In genomic region chr2:241680827-241681599, GRCh38 we compare ENCODE assay signal across 11 cellular contexts. TPM values are rescaled to one million over a fixed set of nuclear protein-coding genes. Genes with fewer than 3 reads are reported as not detected.
DNase-seq lines count a peak whose midpoint lies in the region; ATAC-seq and TF ChIP-seq lines count a peak whose summit lies in the region.
"Had no signal": no experiment of that assay in that cellular context is flagged by ENCODE, and none has a peak within 500 bp of the region (broad histone marks: within the 10 kb centered on the region; RNA-seq: fewer than 3 reads in every experiment).

No MANE protein-coding gene starts in this region.

- no peaks in the 10 kb centered on the region for H3K27me3 ChIP-seq in BJ (ENCODE audit: control insufficient read depth, insufficient read depth, low read length)
- no peaks in the 10 kb centered on the region for H3K27me3 ChIP-seq in aorta (ENCODE audit: control insufficient read depth in 1 of 2, insufficient read depth in 2 of 2, low read length in 1 of 2)
- H3K27me3 ChIP-seq: neural progenitor cell had no signal

- H3K27ac ChIP-seq in aorta (ENCODE audit: low read depth in 1 of 2, low read length in 2 of 2), result no peak overlapping the region
- H3K27ac ChIP-seq: neural progenitor cell had no signal

- peak overlapping the region; percentile 44 for H3K27ac Mint-ChIP-seq in nephron progenitor cell
- H3K27ac Mint-ChIP-seq: neural progenitor cell had no signal

- CTCF ChIA-PET in BJ (lab: Yijun Ruan, JAX), result interaction anchor here (1.4 to 1.7 kb wide), 2 partner anchors 16 to 22 kb away, joined by 7 to 8 read pairs; no protein-coding TSS in a partner anchor

- peaks cover 18% of the 10 kb centered on the region for H3K4me1 Mint-ChIP-seq in nephron progenitor cell

- no peaks in the 10 kb centered on the region for H3K27me3 Mint-ChIP-seq in nephron progenitor cell (ENCODE audit: low read depth, poor library complexity)
- H3K27me3 Mint-ChIP-seq: T-cell had no signal

- H3K36me3 ChIP-seq in BJ (ENCODE audit: control insufficient read depth, insufficient read depth, low read length) (peaks cover 6% of the 10 kb centered on the region), aorta (ENCODE audit: control insufficient read depth in 1 of 2, insufficient read depth in 2 of 2, low read length in 1 of 2) (no peaks in the 10 kb centered on the region)

- H3K4me3 ChIP-seq in BJ (ENCODE audit: low read depth, low read length) (no peak overlapping the region), aorta (ENCODE audit: low read length in 2 of 2) (no peak overlapping the region)
- H3K4me3 ChIP-seq: neural progenitor cell had no signal

- H3K4me1 ChIP-seq in aorta (ENCODE audit: control insufficient read depth in 1 of 2, insufficient read depth in 2 of 2, low read length in 2 of 2), result no peaks in the 10 kb centered on the region

- POLR2A ChIA-PET in BJ (lab: Charles Lee), result no interaction called here

- H3K9me3 ChIP-seq in aorta (ENCODE audit: control insufficient read depth, low read length), result no peaks in the 10 kb centered on the region

- no peaks in the 10 kb centered on the region for H3K9me3 Mint-ChIP-seq in nephron progenitor cell
- H3K9me3 Mint-ChIP-seq: neural progenitor cell, T-cell had no signal

- peaks cover 63% of the 10 kb centered on the region for H3K36me3 Mint-ChIP-seq in nephron progenitor cell (ENCODE audit: low read depth)

- no peak for ATAC-seq in GM19395 (IDR thresholded peaks at IDR 0.05; ENCODE audit: unreplicated experiment)
- ATAC-seq in aorta (ENCODE audit: low FRiP score), result no peak
- ATAC-seq: T-cell had no signal

- TF ChIP-seq CTCF in BJ (IDR thresholded peaks at IDR 0.05; ENCODE audit: insufficient read depth, low read depth, low read length) (no peak), nephron progenitor cell (IDR thresholded peaks at IDR 0.05) (no peak)

- no peak overlapping the region for H3K4me3 Mint-ChIP-seq in nephron progenitor cell
- H3K4me3 Mint-ChIP-seq: neural progenitor cell, T-cell had no signal

- DNase-seq in BJ (ENCODE audit: low read depth) (peak; percentile 88), MV-4-11 (lab: John Stamatoyannopoulos, UW) (peak; percentile 20), dermis blood vessel endothelial cell (peak; percentile 87), nephron progenitor cell (no peak), cerebellar nuclear complex (lab: John Stamatoyannopoulos, UW) (no peak), aorta (no peak), GM19238 (ENCODE audit: insufficient read length, low spot score) (no peak)
- DNase-seq: activated gamma-delta T cell, T-cell had no signal

- intact Hi-C loops in aorta (cut with DNase I), result no loop called here

- WGBS in aorta, 2 donors, result 81 to 83% methylated on average over 14 of the region's 14 CpGs

RNA-seq across cellular contexts. Expression of gene DTYMK, which starts 5.6 kb away (rescaled TPM):
- 29.6 and 43.8 TPM in 2 replicates for polyA plus RNA-seq in BJ (2011; rRNA removed)
- 9.9 and 13.1 TPM in 2 replicates for polyA minus RNA-seq in BJ (2011; rRNA and poly(A)+ RNA removed)
- 36.2 and 68.2 TPM in 2 replicates for total RNA-seq in dermis blood vessel endothelial cell
- total RNA-seq in aorta, result 10 to 100 TPM in 1 of 2 donors, 1 to 10 TPM in 1; 8.4 to 18.5 TPM
- 10 to 100 TPM in 1 of 2 donors, 1 to 10 TPM in 1; 9.4 to 14.3 TPM for polyA plus RNA-seq in aorta

RNA-seq across cellular contexts. Expression of gene ING5, which starts 20.8 kb away (rescaled TPM):
- polyA plus RNA-seq in BJ (2011; rRNA removed) (24.2 and 27.0 TPM in 2 replicates), aorta (10 to 100 TPM; 11.9 to 51.7 TPM)
- 13.1 and 27.6 TPM in 2 replicates for polyA minus RNA-seq in BJ (2011; rRNA and poly(A)+ RNA removed)
- total RNA-seq in dermis blood vessel endothelial cell (23.7 and 24.8 TPM in 2 replicates), aorta (10 to 100 TPM; 30.7 to 31.7 TPM)

RNA-seq across cellular contexts. Expression of gene ATG4B, which starts 43.5 kb away (rescaled TPM):
- 79.8 and 122 TPM in 2 replicates for polyA plus RNA-seq in BJ (2011; rRNA removed)
- polyA minus RNA-seq in BJ (2011; rRNA and poly(A)+ RNA removed), result 102 and 113 TPM in 2 replicates
- 66.4 and 88.5 TPM in 2 replicates for total RNA-seq in dermis blood vessel endothelial cell
- 10 to 100 TPM; 71.3 to 85.4 TPM for total RNA-seq in aorta
- polyA plus RNA-seq in aorta, result 10 to 100 TPM; 30.4 to 77.3 TPM

RNA-seq across cellular contexts. Expression of gene THAP4, which starts 44.1 kb away (rescaled TPM):
- polyA plus RNA-seq in BJ (2011; rRNA removed) (33.8 and 50.4 TPM in 2 replicates), aorta (10 to 100 TPM; 24.3 to 41.5 TPM)
- 29.6 and 42.4 TPM in 2 replicates for polyA minus RNA-seq in BJ (2011; rRNA and poly(A)+ RNA removed)
- total RNA-seq in dermis blood vessel endothelial cell (37.8 and 46.6 TPM in 2 replicates), aorta (10 to 100 TPM; 29.2 to 31.9 TPM)

RNA-seq across cellular contexts. Expression of gene D2HGDH, which starts 53.4 kb away (rescaled TPM):
- 8.0 and 16.1 TPM in 2 replicates for polyA plus RNA-seq in BJ (2011; rRNA removed)
- polyA minus RNA-seq in BJ (2011; rRNA and poly(A)+ RNA removed), result 4.1 and 6.5 TPM in 2 replicates
- total RNA-seq in dermis blood vessel endothelial cell, result 12.5 and 19.4 TPM in 2 replicates
- 10 to 100 TPM; 20.5 to 29.9 TPM for total RNA-seq in aorta
- 10 to 100 TPM in 1 of 2 donors, 1 to 10 TPM in 1; 4.1 to 69.8 TPM for polyA plus RNA-seq in aorta

Comparison
In these comparisons a context has a peak if more than half of its experiments do, and no peak if none do; other contexts are left out.
1. DNase-seq: peak in BJ (single experiment), MV-4-11 (single experiment) and dermis blood vessel endothelial cell (single experiment); none in nephron progenitor cell (single experiment), cerebellar nuclear complex (0 of 2), aorta (0 of 2) and GM19238 (single experiment).